Comparison of ENCODE assay signal across 12 cellular contexts in the genomic region with DNA sequence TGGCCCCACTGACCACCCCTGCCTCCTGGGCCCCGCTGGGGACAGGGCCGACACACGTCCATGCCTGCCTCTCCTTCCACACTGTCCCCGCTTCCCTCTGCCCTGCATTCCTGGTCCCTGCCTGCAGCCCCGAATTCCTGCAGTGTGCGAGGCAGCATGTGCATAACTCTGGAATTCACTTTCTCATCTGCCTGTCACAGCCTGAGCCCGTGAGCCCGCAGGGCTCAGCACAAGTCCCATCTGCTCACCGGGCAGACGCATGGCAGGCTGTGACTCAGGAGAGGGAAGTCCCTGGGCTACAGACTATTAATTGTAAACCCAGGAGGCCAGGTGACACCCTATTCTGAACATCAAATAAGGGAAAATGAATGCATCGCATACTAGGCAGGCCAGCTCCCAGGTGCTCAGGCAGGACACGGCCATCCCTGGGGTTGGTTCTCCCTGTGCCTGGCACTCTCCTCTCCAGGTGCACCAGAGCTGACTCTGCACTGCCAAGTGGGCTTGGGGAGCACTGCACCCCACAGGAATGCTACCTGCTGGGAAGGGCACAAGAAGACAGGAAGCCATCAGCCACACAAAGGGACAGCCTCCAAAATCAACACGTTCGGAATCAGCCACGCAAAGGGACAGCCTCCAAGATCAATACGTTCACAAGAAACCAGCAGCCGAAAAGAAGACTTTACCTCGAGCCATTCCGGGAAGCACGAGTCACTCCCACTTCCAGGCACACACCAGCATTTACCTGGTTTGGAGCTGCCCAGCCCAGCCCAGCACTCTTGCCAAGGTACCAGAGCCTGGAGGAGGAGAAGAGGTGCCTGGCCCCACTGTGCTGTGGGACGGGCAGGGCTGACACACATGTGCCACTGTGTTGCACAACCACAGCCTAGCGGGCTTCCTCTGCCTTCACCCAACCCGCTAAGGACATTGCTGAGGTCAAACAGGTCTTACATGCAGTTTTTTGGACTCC.
DNase-seq lines count a peak whose midpoint lies in the region; ATAC-seq and TF ChIP-seq lines count a peak whose summit lies in the region.
"Had no signal": no experiment of that assay in that cellular context is flagged by ENCODE, and none has a peak within 500 bp of the region (broad histone marks: within the 10 kb centered on the region; RNA-seq: fewer than 3 reads in every experiment).

No MANE protein-coding gene starts in this region.

- no peak overlapping the region for H3K27ac Mint-ChIP-seq in Calu3 (ENCODE audit: unreplicated experiment)
- no peak overlapping the region for H3K27ac Mint-ChIP-seq in naive thymus-derived CD4-positive, alpha-beta T cell

- no peak overlapping the region for H3K4me3 Mint-ChIP-seq in Calu3 (ENCODE audit: low read depth, unreplicated experiment)
- no peak overlapping the region for H3K4me3 Mint-ChIP-seq in naive thymus-derived CD4-positive, alpha-beta T cell

- peaks cover 18% of the 10 kb centered on the region for H3K4me1 Mint-ChIP-seq in Calu3 (ENCODE audit: low read depth, unreplicated experiment)
- peaks cover 3 to 25% (median 17%) of the 10 kb centered on the region in 7 donors for H3K4me1 Mint-ChIP-seq in naive thymus-derived CD4-positive, alpha-beta T cell

- POLR2A ChIA-PET in naive thymus-derived CD4-positive, alpha-beta T cell (lab: Charles Lee) = no interaction called here

- peak overlapping the region in 1 of 3 donors; percentile 34 for H3K4me3 ChIP-seq in breast epithelium
- H3K4me3 ChIP-seq in naive thymus-derived CD4-positive, alpha-beta T cell (ENCODE audit: low read length) = no peak overlapping the region

- intact Hi-C loops in Calu3 (cut with micrococcal nuclease; ENCODE audit: unreplicated experiment) (no loop called here), breast epithelium (cut with DNase I; ENCODE audit: low total_unique reads) (no loop called here)
- intact Hi-C loops in naive thymus-derived CD4-positive, alpha-beta T cell (cut with micrococcal nuclease) = loop anchor here in 1 of 2 donors (5.0 kb wide), 1 partner anchor 67 kb away; the partner anchor contains the start of gene DLL1

- no peaks in the 10 kb centered on the region for H3K9me3 ChIP-seq in breast epithelium
- no peaks in the 10 kb centered on the region for H3K9me3 ChIP-seq in naive thymus-derived CD4-positive, alpha-beta T cell (ENCODE audit: control insufficient read depth in 2 of 3, low read length in 3 of 3)

- H3K27me3 Mint-ChIP-seq in Calu3 (ENCODE audit: unreplicated experiment) = peaks cover 14% of the 10 kb centered on the region
- H3K27me3 Mint-ChIP-seq in naive thymus-derived CD4-positive, alpha-beta T cell = peaks cover 0 to 3% (median 0%) of the 10 kb centered on the region in 5 donors

- TF ChIP-seq CTCF in Calu3 (IDR thresholded peaks at IDR 0.05; ENCODE audit: unreplicated experiment) = no peak
- TF ChIP-seq CTCF in breast epithelium (IDR thresholded peaks at IDR 0.05) = no peak

- ATAC-seq in naive thymus-derived CD4-positive, alpha-beta T cell = peak; percentile 54
- no peak for ATAC-seq in HG03280 (IDR thresholded peaks at IDR 0.05; ENCODE audit: unreplicated experiment)

- H3K36me3 Mint-ChIP-seq in Calu3 (ENCODE audit: insufficient read depth, unreplicated experiment) = peaks cover 4% of the 10 kb centered on the region
- H3K36me3 Mint-ChIP-seq in naive thymus-derived CD4-positive, alpha-beta T cell = no peaks in the 10 kb centered on the region

- H3K27me3 ChIP-seq in breast epithelium = peaks cover 0 to 8% of the 10 kb centered on the region in 2 donors
- no peaks in the 10 kb centered on the region for H3K27me3 ChIP-seq in naive thymus-derived CD4-positive, alpha-beta T cell (ENCODE audit: control insufficient read depth in 2 of 2, insufficient read depth in 2 of 2, low read length in 2 of 2)

- H3K9me3 Mint-ChIP-seq in Calu3 (ENCODE audit: low read depth, unreplicated experiment) = no peaks in the 10 kb centered on the region
- no peaks in the 10 kb centered on the region for H3K9me3 Mint-ChIP-seq in naive thymus-derived CD4-positive, alpha-beta T cell

- no TSS peak for BruUV-seq in Calu3 (replicated peaks; lab: Mats Ljungman, UMichigan)

- H3K4me1 ChIP-seq in breast epithelium = peaks cover 3 to 11% of the 10 kb centered on the region in 2 donors
- peaks cover 0 to 6% of the 10 kb centered on the region in 2 donors for H3K4me1 ChIP-seq in naive thymus-derived CD4-positive, alpha-beta T cell (ENCODE audit: control insufficient read depth in 2 of 2, insufficient read depth in 2 of 2, low read length in 2 of 2)

- H3K27ac ChIP-seq in breast epithelium = peak overlapping the region; percentile 86 to 89
- no peak overlapping the region for H3K27ac ChIP-seq in naive thymus-derived CD4-positive, alpha-beta T cell (ENCODE audit: low read depth, low read length)

- peak; percentile 38 for DNase-seq in Calu3
- peak in 2 of 3 experiments; percentile 58 to 76 for DNase-seq in NCI-H1417 (lab: John Stamatoyannopoulos, UW)
- peak; percentile 73 to 94 for DNase-seq in breast epithelium (ENCODE audit: low spot score in 2 of 2)
- DNase-seq in naive thymus-derived CD4-positive, alpha-beta T cell = no peak
- no peak for DNase-seq in GM03348 (ENCODE audit: low spot score)
- DNase-seq in dedifferentiated amniotic fluid mesenchymal stem cell (ENCODE audit: extremely low spot score) = no peak
- DNase-seq in Ammon's horn (ENCODE audit: low spot score) = no peak
- DNase-seq: DND-41, hypothalamus, substantia nigra, T-helper 1 cell had no signal

- no peaks in the 10 kb centered on the region for H3K36me3 ChIP-seq in breast epithelium
- H3K36me3 ChIP-seq in naive thymus-derived CD4-positive, alpha-beta T cell (ENCODE audit: control insufficient read depth in 2 of 3, insufficient read depth in 3 of 3, low read length in 3 of 3) = no peaks in the 10 kb centered on the region

- CTCF ChIA-PET in Calu3 (lab: Charles Lee) = no interaction called here
- CTCF ChIA-PET in naive thymus-derived CD4-positive, alpha-beta T cell (lab: Charles Lee) = no interaction called here

- no peak for TF ChIP-seq POLR2A in breast epithelium (IDR thresholded peaks at IDR 0.05)

Comparison
In these comparisons a context has a peak if more than half of its experiments do, and no peak if none do; other contexts are left out.
1. DNase-seq: peak in Calu3 (single experiment), NCI-H1417 (2 of 3) and breast epithelium (2 of 2); none in naive thymus-derived CD4-positive, alpha-beta T cell (0 of 9), GM03348 (single experiment), dedifferentiated amniotic fluid mesenchymal stem cell (single experiment) and Ammon's horn (single experiment).